ENCODE assay signal across 9 cellular contexts in the genomic region with DNA sequence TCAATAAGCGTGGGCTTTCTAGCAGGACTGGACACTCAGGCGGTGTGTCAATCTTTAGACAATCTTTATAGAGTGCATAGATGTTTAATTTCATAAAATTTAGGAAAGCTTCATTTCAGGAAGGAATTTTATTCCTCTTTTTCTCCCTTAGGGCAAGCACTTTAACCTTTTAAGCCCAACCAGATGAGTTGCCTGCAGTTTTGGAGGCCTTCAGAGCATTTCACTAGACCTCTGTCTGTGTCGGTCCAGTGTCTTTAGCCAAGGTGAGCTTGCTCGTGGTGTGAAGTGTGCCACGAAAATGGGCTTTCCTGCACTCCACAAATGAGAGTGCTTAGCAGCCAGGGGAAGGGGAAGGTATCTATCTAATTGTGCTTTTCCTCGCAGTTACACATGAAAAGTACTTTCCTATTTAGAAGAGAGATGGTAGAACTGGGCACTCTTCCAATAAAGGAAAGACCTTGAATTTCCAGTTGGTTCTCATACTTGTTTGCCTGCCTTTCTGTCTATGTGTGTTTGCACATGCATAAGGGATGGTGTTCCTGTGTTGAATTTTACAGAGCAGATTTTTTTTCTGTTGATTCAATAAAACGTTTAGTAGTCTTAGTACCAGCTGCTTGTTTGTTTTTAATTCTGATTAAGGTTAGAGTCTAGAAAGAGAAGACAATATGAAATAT. TPM values are rescaled to one million over a fixed set of nuclear protein-coding genes. Genes with fewer than 3 reads are reported as not detected.
DNase-seq lines count a peak whose midpoint lies in the region; ATAC-seq and TF ChIP-seq lines count a peak whose summit lies in the region.
"Had no signal": no experiment of that assay in that cellular context is flagged by ENCODE, and none has a peak within 500 bp of the region (broad histone marks: within the 10 kb centered on the region; RNA-seq: fewer than 3 reads in every experiment).

No MANE protein-coding gene starts in this region.

- H3K36me3 Mint-ChIP-seq in naive thymus-derived CD4-positive, alpha-beta T cell = peaks cover 0 to 13% (median 4%) of the 10 kb centered on the region in 5 donors

- POLR2A ChIA-PET in naive thymus-derived CD4-positive, alpha-beta T cell (lab: Charles Lee) = no interaction called here

- DNase-seq in BE2C = no peak
- peak; percentile 40 for DNase-seq in NCI-H1092 treated with DMSO at 0.1 percent for 48 hours (lab: John Stamatoyannopoulos, UW)
- DNase-seq in brain microvascular endothelial cell = no peak
- DNase-seq in naive thymus-derived CD4-positive, alpha-beta T cell = no peak
- DNase-seq in Kasumi-1 (lab: John Stamatoyannopoulos, UW) = no peak
- DNase-seq in activated effector memory CD4-positive, alpha-beta T cell treated with anti-CD3 and anti-CD28 coated beads, Interleukin-2, amount 50 U/mL, for 16 hours = no peak
- DNase-seq in NK-92 (lab: John Stamatoyannopoulos, UW; ENCODE audit: unreplicated experiment) = no peak
- no peak for DNase-seq in activated naive CD4-positive, alpha-beta T cell treated with anti-CD3 and anti-CD28 coated beads, Interleukin-2, amount 50 U/mL, for 16 hours

- H3K27me3 ChIP-seq in BE2C = no peaks in the 10 kb centered on the region
- H3K27me3 ChIP-seq in brain microvascular endothelial cell (replicated peaks) = no peaks in the 10 kb centered on the region
- no peaks in the 10 kb centered on the region for H3K27me3 ChIP-seq in naive thymus-derived CD4-positive, alpha-beta T cell (ENCODE audit: control insufficient read depth in 2 of 2, insufficient read depth in 2 of 2, low read length in 2 of 2)

- TF ChIP-seq CTCF in BE2C (IDR thresholded peaks at IDR 0.05; ENCODE audit: low read depth, low read length) (no peak), brain microvascular endothelial cell (IDR thresholded peaks at IDR 0.05; ENCODE audit: low read depth, low read length, missing control alignments) (no peak)

- H3K4me3 Mint-ChIP-seq in naive thymus-derived CD4-positive, alpha-beta T cell = peak overlapping the region; percentile 81 to 92 (median 88)

- H3K27ac ChIP-seq in brain microvascular endothelial cell = no peak overlapping the region
- no peak overlapping the region for H3K27ac ChIP-seq in naive thymus-derived CD4-positive, alpha-beta T cell (ENCODE audit: low read depth, low read length)

- no peaks in the 10 kb centered on the region for H3K4me1 ChIP-seq in BE2C
- no peaks in the 10 kb centered on the region for H3K4me1 ChIP-seq in naive thymus-derived CD4-positive, alpha-beta T cell (ENCODE audit: control insufficient read depth in 2 of 2, insufficient read depth in 2 of 2, low read length in 2 of 2)

- ATAC-seq in naive thymus-derived CD4-positive, alpha-beta T cell = no peak
- ATAC-seq: K562 had no signal

- peaks cover 0 to 18% (median 10%) of the 10 kb centered on the region in 7 donors for H3K4me1 Mint-ChIP-seq in naive thymus-derived CD4-positive, alpha-beta T cell

- peak overlapping the region; percentile 61 for H3K4me3 ChIP-seq in BE2C (ENCODE audit: low read depth, low read length)
- H3K4me3 ChIP-seq in brain microvascular endothelial cell (ENCODE audit: low read depth, low read length) = peak overlapping the region; percentile 83
- peak overlapping the region; percentile 51 for H3K4me3 ChIP-seq in naive thymus-derived CD4-positive, alpha-beta T cell (ENCODE audit: low read length)
- H3K4me3 ChIP-seq: K562 had no signal

- H3K27me3 Mint-ChIP-seq in naive thymus-derived CD4-positive, alpha-beta T cell = peaks cover 8 to 58% (median 38%) of the 10 kb centered on the region in 5 donors

- H3K36me3 ChIP-seq in BE2C (peaks cover 33% of the 10 kb centered on the region), brain microvascular endothelial cell (replicated peaks) (no peaks in the 10 kb centered on the region)
- H3K36me3 ChIP-seq in naive thymus-derived CD4-positive, alpha-beta T cell (ENCODE audit: control insufficient read depth in 2 of 3, insufficient read depth in 3 of 3, low read length in 3 of 3) = no peaks in the 10 kb centered on the region

- CTCF ChIA-PET in naive thymus-derived CD4-positive, alpha-beta T cell (lab: Charles Lee) = no interaction called here

- in situ Hi-C loops in brain microvascular endothelial cell (cut with HindIII; ENCODE audit: low pct_ligation_motif_present, low sequenced_read_pairs) = no loop called here

- H3K9me3 ChIP-seq in BE2C = no peaks in the 10 kb centered on the region
- H3K9me3 ChIP-seq in naive thymus-derived CD4-positive, alpha-beta T cell (ENCODE audit: control insufficient read depth in 2 of 3, low read length in 3 of 3) = no peaks in the 10 kb centered on the region

- peaks cover 3 to 39% (median 11%) of the 10 kb centered on the region in 11 donors for H3K9me3 Mint-ChIP-seq in naive thymus-derived CD4-positive, alpha-beta T cell

- H3K27ac Mint-ChIP-seq in naive thymus-derived CD4-positive, alpha-beta T cell = peak overlapping the region in 2 of 9 donors; percentile 58 to 90

- intact Hi-C loops in naive thymus-derived CD4-positive, alpha-beta T cell (cut with micrococcal nuclease) = no loop called here

RNA-seq across cellular contexts. Expression of a gene that starts 53.6 kb away (rescaled TPM):
- not detected for polyA plus RNA-seq in BE2C (2012; ENCODE audit: insufficient read depth, insufficient read length, low read depth)
- not detected for total RNA-seq in naive thymus-derived CD4-positive, alpha-beta T cell
- polyA plus RNA-seq in naive thymus-derived CD4-positive, alpha-beta T cell = not detected
- total RNA-seq: K562 had no signal
- polyA plus RNA-seq: K562 had no signal
